23 cellular contexts compared by ENCODE assay signal in genomic region chr4:3820806-3821579, GRCh38. TPM values are rescaled to one million over a fixed set of nuclear protein-coding genes. Genes with fewer than 3 reads are reported as not detected.
"Had no signal": no experiment of that assay in that cellular context is flagged by ENCODE, and none has a peak within 500 bp of the region (broad histone marks: within the 10 kb centered on the region; RNA-seq: fewer than 3 reads in every experiment).

No MANE protein-coding gene starts in this region.

- ATAC-seq: activated CD8-positive, alpha-beta memory T cell treated with anti-CD3 and anti-CD28 coated beads, Interleukin-2, amount 10 ng/mL, durations not matched to agents 7 days and 5 days; activated CD8-positive, alpha-beta T cell treated with anti-CD3 and anti-CD28 coated beads for 36 hours; activated naive CD8-positive, alpha-beta T cell treated with anti-CD3 and anti-CD28 coated beads, Interleukin-2, amount 50 U/mL, for 24 hours; lower lobe of right lung; naive thymus-derived CD4-positive, alpha-beta T cell; sciatic nerve; stimulated activated naive B cell treated with anti-CD40 and anti-IgM and Interleukin-4, amounts not matched to agents 10 μg/mL and 1 μg/mL and 100 μg/mL, for 72 hours; T-helper 17 cell had no signal

- H3K9ac ChIP-seq: parathyroid adenoma had no signal

- H3K4me3 ChIP-seq: gastroesophageal sphincter, lower lobe of right lung, thoracic aorta had no signal

- H3K79me2 ChIP-seq: parathyroid adenoma had no signal

- H3K36me3 Mint-ChIP-seq: activated CD8-positive, alpha-beta memory T cell treated with anti-CD3 and anti-CD28 coated beads, Interleukin-2, amount 10 ng/mL, durations not matched to agents 7 days and 5 days; naive thymus-derived CD4-positive, alpha-beta T cell; stimulated activated naive B cell treated with anti-CD40 and anti-IgM and Interleukin-4, amounts not matched to agents 10 μg/mL and 1 μg/mL and 100 μg/mL, for 72 hours had no signal

- H3K27ac Mint-ChIP-seq: activated CD4-positive, alpha-beta T cell treated with anti-CD3 and anti-CD28 coated beads, Interleukin-2, amount 10 ng/mL, durations not matched to agents 7 days and 5 days; activated CD8-positive, alpha-beta memory T cell treated with anti-CD3 and anti-CD28 coated beads, Interleukin-2, amount 10 ng/mL, durations not matched to agents 7 days and 5 days; activated CD8-positive, alpha-beta T cell treated with anti-CD3 and anti-CD28 coated beads for 36 hours; activated naive CD8-positive, alpha-beta T cell treated with anti-CD3 and anti-CD28 coated beads, Interleukin-2, amount 50 U/mL, for 24 hours; activated T-helper 1 cell treated with anti-CD3 and anti-CD28 coated beads, Interleukin-12 subunit alpha, Interleukin-12 subunit beta, Interleukin-2, Interleukin-4 antibody, amounts not matched to agents 30 ng/mL and 10 ng/mL and 1 ng/mL, durations not matched to agents 14 hours and 24 hours and 36 hours; naive thymus-derived CD4-positive, alpha-beta T cell; stimulated activated naive B cell treated with anti-CD40 and anti-IgM and Interleukin-4, amounts not matched to agents 10 μg/mL and 1 μg/mL and 100 μg/mL, for 72 hours; T-helper 17 cell had no signal

- H2AFZ ChIP-seq: parathyroid adenoma had no signal

- H3K9me3 Mint-ChIP-seq: activated CD4-positive, alpha-beta T cell treated with anti-CD3 and anti-CD28 coated beads, Interleukin-2, amount 10 ng/mL, durations not matched to agents 7 days and 5 days; activated CD8-positive, alpha-beta T cell treated with anti-CD3 and anti-CD28 coated beads for 36 hours; activated naive CD8-positive, alpha-beta T cell treated with anti-CD3 and anti-CD28 coated beads, Interleukin-2, amount 50 U/mL, for 24 hours; activated T-helper 1 cell treated with anti-CD3 and anti-CD28 coated beads, Interleukin-12 subunit alpha, Interleukin-12 subunit beta, Interleukin-2, Interleukin-4 antibody, amounts not matched to agents 30 ng/mL and 10 ng/mL and 1 ng/mL, durations not matched to agents 14 hours and 24 hours and 36 hours had no signal

- DNase-seq: activated CD4-positive, alpha-beta T cell treated with anti-CD3 and anti-CD28 coated beads, Interleukin-2, amount 10 ng/mL, durations not matched to agents 7 days and 5 days; activated CD4-positive, CD25-positive, alpha-beta regulatory T cell treated with anti-CD3 and anti-CD28 coated beads, Interleukin-2, amount 50 U/mL, for 72 hours; activated CD8-positive, alpha-beta memory T cell treated with anti-CD3 and anti-CD28 coated beads, Interleukin-2, amount 10 ng/mL, durations not matched to agents 7 days and 5 days; activated CD8-positive, alpha-beta T cell treated with anti-CD3 and anti-CD28 coated beads for 36 hours; activated gamma-delta T cell; activated naive CD4-positive, alpha-beta T cell treated with anti-CD3 and anti-CD28 coated beads, Interleukin-2, amount 50 U/mL, for 16 hours; activated naive CD8-positive, alpha-beta T cell treated with anti-CD3 and anti-CD28 coated beads, Interleukin-2, amount 50 U/mL, for 24 hours; cerebellar nuclear complex; head of caudate nucleus; naive thymus-derived CD4-positive, alpha-beta T cell; small intestine; stimulated activated naive B cell treated with anti-CD40 and anti-IgM and Interleukin-4, amounts not matched to agents 10 μg/mL and 1 μg/mL and 100 μg/mL, for 72 hours; SW 1271; T-helper 17 cell had no signal

- H3K27me3 ChIP-seq: neutrophil had no signal

- H3K9me3 ChIP-seq: lower lobe of right lung, neutrophil, thoracic aorta had no signal

- H3K27ac ChIP-seq: epithelial cell of prostate, gastroesophageal sphincter, lower lobe of right lung, neutrophil, parathyroid adenoma, thoracic aorta, VCaP had no signal

- H3K4me3 Mint-ChIP-seq: activated CD4-positive, alpha-beta T cell treated with anti-CD3 and anti-CD28 coated beads, Interleukin-2, amount 10 ng/mL, durations not matched to agents 7 days and 5 days; activated CD8-positive, alpha-beta memory T cell treated with anti-CD3 and anti-CD28 coated beads, Interleukin-2, amount 10 ng/mL, durations not matched to agents 7 days and 5 days; activated CD8-positive, alpha-beta T cell treated with anti-CD3 and anti-CD28 coated beads for 36 hours; activated naive CD8-positive, alpha-beta T cell treated with anti-CD3 and anti-CD28 coated beads, Interleukin-2, amount 50 U/mL, for 24 hours; activated T-helper 1 cell treated with anti-CD3 and anti-CD28 coated beads, Interleukin-12 subunit alpha, Interleukin-12 subunit beta, Interleukin-2, Interleukin-4 antibody, amounts not matched to agents 30 ng/mL and 10 ng/mL and 1 ng/mL, durations not matched to agents 14 hours and 24 hours and 36 hours; naive thymus-derived CD4-positive, alpha-beta T cell; stimulated activated naive B cell treated with anti-CD40 and anti-IgM and Interleukin-4, amounts not matched to agents 10 μg/mL and 1 μg/mL and 100 μg/mL, for 72 hours; T-helper 17 cell had no signal

- H3K4me1 Mint-ChIP-seq: activated CD4-positive, alpha-beta T cell treated with anti-CD3 and anti-CD28 coated beads, Interleukin-2, amount 10 ng/mL, durations not matched to agents 7 days and 5 days; activated CD8-positive, alpha-beta memory T cell treated with anti-CD3 and anti-CD28 coated beads, Interleukin-2, amount 10 ng/mL, durations not matched to agents 7 days and 5 days; activated naive CD8-positive, alpha-beta T cell treated with anti-CD3 and anti-CD28 coated beads, Interleukin-2, amount 50 U/mL, for 24 hours; naive thymus-derived CD4-positive, alpha-beta T cell; stimulated activated naive B cell treated with anti-CD40 and anti-IgM and Interleukin-4, amounts not matched to agents 10 μg/mL and 1 μg/mL and 100 μg/mL, for 72 hours had no signal

- H3K27me3 Mint-ChIP-seq: activated CD4-positive, alpha-beta T cell treated with anti-CD3 and anti-CD28 coated beads, Interleukin-2, amount 10 ng/mL, durations not matched to agents 7 days and 5 days; activated CD8-positive, alpha-beta memory T cell treated with anti-CD3 and anti-CD28 coated beads, Interleukin-2, amount 10 ng/mL, durations not matched to agents 7 days and 5 days; activated CD8-positive, alpha-beta T cell treated with anti-CD3 and anti-CD28 coated beads for 36 hours had no signal

- H3K4me1 ChIP-seq: gastroesophageal sphincter, lower lobe of right lung, parathyroid adenoma had no signal

- H3K36me3 ChIP-seq: gastroesophageal sphincter, lower lobe of right lung, neutrophil, thoracic aorta had no signal

RNA-seq across cellular contexts. Expression of gene ADRA2C, which starts 54.8 kb away (rescaled TPM):
- total RNA-seq: activated CD4-positive, alpha-beta T cell treated with anti-CD3 and anti-CD28 coated beads, Interleukin-2, amount 10 ng/mL, durations not matched to agents 7 days and 5 days; activated CD8-positive, alpha-beta memory T cell treated with anti-CD3 and anti-CD28 coated beads, Interleukin-2, amount 10 ng/mL, durations not matched to agents 7 days and 5 days; activated T-helper 1 cell treated with anti-CD3 and anti-CD28 coated beads, Interleukin-12 subunit alpha, Interleukin-12 subunit beta, Interleukin-2, Interleukin-4 antibody, amounts not matched to agents 30 ng/mL and 10 ng/mL and 1 ng/mL, durations not matched to agents 14 hours and 24 hours and 36 hours; naive thymus-derived CD4-positive, alpha-beta T cell; T-helper 17 cell had no signal
- polyA plus RNA-seq: naive thymus-derived CD4-positive, alpha-beta T cell had no signal
